In genomic region chr11:124493256-124493655, GRCh38 we compare ENCODE assay signal across 44 cellular contexts. TPM values are rescaled to one million over a fixed set of nuclear protein-coding genes. Genes with fewer than 3 reads are reported as not detected.
"Had no signal": no experiment of that assay in that cellular context is flagged by ENCODE, and none has a peak within 500 bp of the region (broad histone marks: within the 10 kb centered on the region; RNA-seq: fewer than 3 reads in every experiment).

No MANE protein-coding gene starts in this region.

- H3K9me3 ChIP-seq: adrenal gland, ascending aorta, body of pancreas, breast epithelium had no signal

- H3K27me3 ChIP-seq: ascending aorta, body of pancreas, brain microvascular endothelial cell, breast epithelium, cardiac muscle cell had no signal

- H3K4me3 Mint-ChIP-seq: activated naive CD4-positive, alpha-beta T cell treated with anti-CD3 and anti-CD28 coated beads for 36 hours; activated naive CD4-positive, alpha-beta T cell treated with anti-CD3 and anti-CD28 coated beads, Interleukin-2, amount 10 ng/mL, durations not matched to agents 7 days and 5 days; activated naive CD4-positive, alpha-beta T cell treated with anti-CD3 and anti-CD28 coated beads, Interleukin-2, amount 50 U/mL, for 24 hours; activated naive CD8-positive, alpha-beta T cell; activated naive CD8-positive, alpha-beta T cell treated with anti-CD3 and anti-CD28 coated beads for 36 hours; activated naive CD8-positive, alpha-beta T cell treated with anti-CD3 and anti-CD28 coated beads, Interleukin-2, amount 10 ng/mL, durations not matched to agents 7 days and 5 days; activated naive CD8-positive, alpha-beta T cell treated with anti-CD3 and anti-CD28 coated beads, Interleukin-2, amount 50 U/mL, for 24 hours; activated T-cell treated with anti-CD3 and anti-CD28 coated beads, Interleukin-2, amount 50 U/mL, for 24 hours; activated T-cell treated with anti-CD3 and anti-CD28 coated beads, Interleukin-2, amount 50 U/mL, for 4 hours; activated T-cell treated with anti-CD3 and anti-CD28 coated beads, Interleukin-2, amount 50 U/mL, for 72 hours; activated T-helper 1 cell treated with anti-CD3 and anti-CD28 coated beads, Interleukin-12 subunit alpha, Interleukin-12 subunit beta, Interleukin-2, Interleukin-4 antibody, amounts not matched to agents 30 ng/mL and 10 ng/mL and 1 ng/mL, durations not matched to agents 14 hours and 24 hours and 36 hours; activated T-helper 17 cell treated with anti-CD3 and anti-CD28 coated beads, Interleukin-2, amount 50 U/mL, for 72 hours; brain; central memory CD8-positive, alpha-beta T cell had no signal

- H3K4me1 ChIP-seq: adrenal gland, ascending aorta, body of pancreas, breast epithelium had no signal

- H3K27me3 Mint-ChIP-seq: activated naive CD4-positive, alpha-beta T cell treated with anti-CD3 and anti-CD28 coated beads, Interleukin-2, amount 10 ng/mL, durations not matched to agents 7 days and 5 days; central memory CD8-positive, alpha-beta T cell had no signal

- H3K36me3 ChIP-seq: adrenal gland, ascending aorta, brain microvascular endothelial cell, breast epithelium, cardiac muscle cell had no signal

- H3K36me3 Mint-ChIP-seq: activated naive CD4-positive, alpha-beta T cell treated with anti-CD3 and anti-CD28 coated beads, Interleukin-2, amount 10 ng/mL, durations not matched to agents 7 days and 5 days; activated naive CD4-positive, alpha-beta T cell treated with anti-CD3 and anti-CD28 coated beads, Interleukin-2, amount 50 U/mL, for 24 hours; activated naive CD4-positive, alpha-beta T cell treated with anti-CD3 and anti-CD28 coated beads, Interleukin-2, amount 50 U/mL, for 72 hours; activated naive CD8-positive, alpha-beta T cell; activated naive CD8-positive, alpha-beta T cell treated with anti-CD3 and anti-CD28 coated beads for 36 hours; activated naive CD8-positive, alpha-beta T cell treated with anti-CD3 and anti-CD28 coated beads, Interleukin-2, amount 10 ng/mL, durations not matched to agents 7 days and 5 days; brain had no signal

- H3K27ac ChIP-seq: adrenal gland, ascending aorta, body of pancreas, brain microvascular endothelial cell, breast epithelium, cardiac muscle cell had no signal

- H3K4me1 Mint-ChIP-seq: activated naive CD4-positive, alpha-beta T cell treated with anti-CD3 and anti-CD28 coated beads, Interleukin-2, amount 10 ng/mL, durations not matched to agents 7 days and 5 days; activated naive CD4-positive, alpha-beta T cell treated with anti-CD3 and anti-CD28 coated beads, Interleukin-2, amount 50 U/mL, for 24 hours; activated naive CD8-positive, alpha-beta T cell treated with anti-CD3 and anti-CD28 coated beads for 36 hours; activated naive CD8-positive, alpha-beta T cell treated with anti-CD3 and anti-CD28 coated beads, Interleukin-2, amount 10 ng/mL, durations not matched to agents 7 days and 5 days; activated naive CD8-positive, alpha-beta T cell treated with anti-CD3 and anti-CD28 coated beads, Interleukin-2, amount 50 U/mL, for 24 hours; activated T-helper 17 cell treated with anti-CD3 and anti-CD28 coated beads, Interleukin-2, amount 50 U/mL, for 72 hours; brain; central memory CD8-positive, alpha-beta T cell had no signal

- H3K27ac Mint-ChIP-seq: activated naive CD4-positive, alpha-beta T cell treated with anti-CD3 and anti-CD28 coated beads for 36 hours; activated naive CD4-positive, alpha-beta T cell treated with anti-CD3 and anti-CD28 coated beads, Interleukin-2, amount 10 ng/mL, durations not matched to agents 7 days and 5 days; activated naive CD4-positive, alpha-beta T cell treated with anti-CD3 and anti-CD28 coated beads, Interleukin-2, amount 50 U/mL, for 24 hours; activated naive CD8-positive, alpha-beta T cell; activated naive CD8-positive, alpha-beta T cell treated with anti-CD3 and anti-CD28 coated beads for 36 hours; activated naive CD8-positive, alpha-beta T cell treated with anti-CD3 and anti-CD28 coated beads, Interleukin-2, amount 10 ng/mL, durations not matched to agents 7 days and 5 days; activated naive CD8-positive, alpha-beta T cell treated with anti-CD3 and anti-CD28 coated beads, Interleukin-2, amount 50 U/mL, for 24 hours; activated T-cell treated with anti-CD3 and anti-CD28 coated beads, Interleukin-2, amount 50 U/mL, for 24 hours; activated T-cell treated with anti-CD3 and anti-CD28 coated beads, Interleukin-2, amount 50 U/mL, for 72 hours; activated T-helper 1 cell treated with anti-CD3 and anti-CD28 coated beads, Interleukin-12 subunit alpha, Interleukin-12 subunit beta, Interleukin-2, Interleukin-4 antibody, amounts not matched to agents 30 ng/mL and 10 ng/mL and 1 ng/mL, durations not matched to agents 14 hours and 24 hours and 36 hours; activated T-helper 17 cell treated with anti-CD3 and anti-CD28 coated beads, Interleukin-2, amount 50 U/mL, for 72 hours; activated T-helper 2 cell treated with anti-CD3 and anti-CD28 coated beads, Interferon-gamma antibody, Interleukin-2, Interleukin-4, amounts not matched to agents 10 μg/mL and 5 μg/mL and 100 μg/mL, durations not matched to agents 14 hours and 24 hours and 36 hours; brain had no signal

- H3K9me3 Mint-ChIP-seq: activated naive CD4-positive, alpha-beta T cell treated with anti-CD3 and anti-CD28 coated beads for 36 hours; activated naive CD4-positive, alpha-beta T cell treated with anti-CD3 and anti-CD28 coated beads, Interleukin-2, amount 10 ng/mL, durations not matched to agents 7 days and 5 days; activated naive CD4-positive, alpha-beta T cell treated with anti-CD3 and anti-CD28 coated beads, Interleukin-2, amount 50 U/mL, for 24 hours; activated naive CD8-positive, alpha-beta T cell treated with anti-CD3 and anti-CD28 coated beads, Interleukin-2, amount 10 ng/mL, durations not matched to agents 7 days and 5 days; activated T-helper 1 cell treated with anti-CD3 and anti-CD28 coated beads, Interleukin-12 subunit alpha, Interleukin-12 subunit beta, Interleukin-2, Interleukin-4 antibody, amounts not matched to agents 30 ng/mL and 10 ng/mL and 1 ng/mL, durations not matched to agents 14 hours and 24 hours and 36 hours; activated T-helper 2 cell treated with anti-CD3 and anti-CD28 coated beads, Interferon-gamma antibody, Interleukin-2, Interleukin-4, amounts not matched to agents 10 μg/mL and 5 μg/mL and 100 μg/mL, durations not matched to agents 14 hours and 24 hours and 36 hours; central memory CD8-positive, alpha-beta T cell had no signal

- DNase-seq: activated effector memory CD4-positive, alpha-beta T cell treated with anti-CD3 and anti-CD28 coated beads, Interleukin-2, amount 50 U/mL, for 16 hours; activated effector memory CD4-positive, alpha-beta T cell treated with Interleukin-2 at 50 U/mL for 16 hours; activated gamma-delta T cell; activated gamma-delta T cell treated with Interleukin-2 at 50 U/mL for 16 hours; activated naive CD4-positive, alpha-beta T cell; activated naive CD4-positive, alpha-beta T cell treated with anti-CD3 and anti-CD28 coated beads for 36 hours; activated naive CD4-positive, alpha-beta T cell treated with anti-CD3 and anti-CD28 coated beads, Interleukin-2, amount 10 ng/mL, durations not matched to agents 7 days and 5 days; activated naive CD4-positive, alpha-beta T cell treated with anti-CD3 and anti-CD28 coated beads, Interleukin-2, amount 50 U/mL, for 16 hours; activated naive CD4-positive, alpha-beta T cell treated with Interleukin-2 at 50 U/mL for 16 hours; activated naive CD8-positive, alpha-beta T cell treated with anti-CD3 and anti-CD28 coated beads for 36 hours; activated naive CD8-positive, alpha-beta T cell treated with anti-CD3 and anti-CD28 coated beads, Interleukin-2, amount 10 ng/mL, durations not matched to agents 7 days and 5 days; activated naive CD8-positive, alpha-beta T cell treated with anti-CD3 and anti-CD28 coated beads, Interleukin-2, amount 50 U/mL, for 24 hours; activated T-cell treated with anti-CD3 and anti-CD28 coated beads, Interleukin-2, amount 50 U/mL, for 1 hour; activated T-cell treated with anti-CD3 and anti-CD28 coated beads, Interleukin-2, amount 50 U/mL, for 24 hours; activated T-cell treated with anti-CD3 and anti-CD28 coated beads, Interleukin-2, amount 50 U/mL, for 4 hours; activated T-cell treated with anti-CD3 and anti-CD28 coated beads, Interleukin-2, amount 50 U/mL, for 48 hours; activated T-cell treated with anti-CD3 and anti-CD28 coated beads, Interleukin-2, amount 50 U/mL, for 72 hours; adrenal gland; amniotic stem cell; amygdala; anterior cingulate cortex; aorta; body of pancreas; brain microvascular endothelial cell; caudate nucleus; central memory CD4-positive, alpha-beta T cell; cerebellar nuclear complex had no signal

- ATAC-seq: activated naive CD4-positive, alpha-beta T cell treated with anti-CD3 and anti-CD28 coated beads, Interleukin-2, amount 50 U/mL, for 72 hours; activated naive CD8-positive, alpha-beta T cell treated with anti-CD3 and anti-CD28 coated beads, Interleukin-2, amount 50 U/mL, for 24 hours; activated T-cell treated with anti-CD3 and anti-CD28 coated beads, Interleukin-2, amount 50 U/mL, for 4 hours; activated T-cell treated with anti-CD3 and anti-CD28 coated beads, Interleukin-2, amount 50 U/mL, for 72 hours; activated T-helper 17 cell treated with anti-CD3 and anti-CD28 coated beads, Interleukin-2, amount 50 U/mL, for 72 hours; body of pancreas had no signal

- H3K4me3 ChIP-seq: adrenal gland, ascending aorta, body of pancreas, breast epithelium, cardiac muscle cell had no signal

RNA-seq across cellular contexts. Expression of gene OR8B8, which starts 47.8 kb away (rescaled TPM):
- total RNA-seq: activated naive CD4-positive, alpha-beta T cell treated with anti-CD3 and anti-CD28 coated beads for 36 hours; activated naive CD4-positive, alpha-beta T cell treated with anti-CD3 and anti-CD28 coated beads, Interleukin-2, amount 50 U/mL, for 72 hours; activated naive CD8-positive, alpha-beta T cell treated with anti-CD3 and anti-CD28 coated beads for 36 hours; activated naive CD8-positive, alpha-beta T cell treated with anti-CD3 and anti-CD28 coated beads, Interleukin-2, amount 10 ng/mL, durations not matched to agents 7 days and 5 days; activated T-cell treated with anti-CD3 and anti-CD28 coated beads, Interleukin-2, amount 50 U/mL, for 4 hours; activated T-cell treated with anti-CD3 and anti-CD28 coated beads, Interleukin-2, amount 50 U/mL, for 72 hours; activated T-helper 1 cell treated with anti-CD3 and anti-CD28 coated beads, Interleukin-12 subunit alpha, Interleukin-12 subunit beta, Interleukin-2, Interleukin-4 antibody, amounts not matched to agents 30 ng/mL and 10 ng/mL and 1 ng/mL, durations not matched to agents 14 hours and 24 hours and 36 hours; activated T-helper 17 cell treated with anti-CD3 and anti-CD28 coated beads, Interleukin-2, amount 50 U/mL, for 72 hours; activated T-helper 2 cell treated with anti-CD3 and anti-CD28 coated beads, Interferon-gamma antibody, Interleukin-2, Interleukin-4, amounts not matched to agents 10 μg/mL and 5 μg/mL and 100 μg/mL, durations not matched to agents 14 hours and 24 hours and 36 hours; adrenal gland; aorta; ascending aorta; astrocyte; body of pancreas; breast epithelium; bronchial epithelial cell; cardiac muscle cell; cardiac septum; cerebellum; chondrocyte had no signal
- polyA plus RNA-seq: adipose tissue, adrenal gland, aorta, cardiac muscle cell had no signal

RNA-seq across cellular contexts. Expression of gene OR8B12, which starts 50.2 kb away (rescaled TPM):
- total RNA-seq: activated naive CD4-positive, alpha-beta T cell treated with anti-CD3 and anti-CD28 coated beads for 36 hours; activated naive CD4-positive, alpha-beta T cell treated with anti-CD3 and anti-CD28 coated beads, Interleukin-2, amount 50 U/mL, for 72 hours; activated naive CD8-positive, alpha-beta T cell treated with anti-CD3 and anti-CD28 coated beads for 36 hours; activated naive CD8-positive, alpha-beta T cell treated with anti-CD3 and anti-CD28 coated beads, Interleukin-2, amount 10 ng/mL, durations not matched to agents 7 days and 5 days; activated T-cell treated with anti-CD3 and anti-CD28 coated beads, Interleukin-2, amount 50 U/mL, for 4 hours; activated T-cell treated with anti-CD3 and anti-CD28 coated beads, Interleukin-2, amount 50 U/mL, for 72 hours; activated T-helper 1 cell treated with anti-CD3 and anti-CD28 coated beads, Interleukin-12 subunit alpha, Interleukin-12 subunit beta, Interleukin-2, Interleukin-4 antibody, amounts not matched to agents 30 ng/mL and 10 ng/mL and 1 ng/mL, durations not matched to agents 14 hours and 24 hours and 36 hours; activated T-helper 17 cell treated with anti-CD3 and anti-CD28 coated beads, Interleukin-2, amount 50 U/mL, for 72 hours; activated T-helper 2 cell treated with anti-CD3 and anti-CD28 coated beads, Interferon-gamma antibody, Interleukin-2, Interleukin-4, amounts not matched to agents 10 μg/mL and 5 μg/mL and 100 μg/mL, durations not matched to agents 14 hours and 24 hours and 36 hours; adrenal gland; aorta; ascending aorta; astrocyte; body of pancreas; breast epithelium; bronchial epithelial cell; cardiac muscle cell; cardiac septum; cerebellum; chondrocyte had no signal
- polyA plus RNA-seq: adipose tissue, adrenal gland, aorta, cardiac muscle cell had no signal
